In genomic region chr2:177633910-177634294, GRCh38 we compare ENCODE assay signal across 1 cellular context.
A peak's percentile ranks its signal among the peaks of the same experiment; 100 is the strongest.
TF ChIP-seq lines count a peak whose summit lies in the region.

No MANE protein-coding gene starts in this region.

TF ChIP-seq in K562, 482 proteins besides CTCF, POLR2A, EP300 and RAD21 (continued from another document):
- TF ChIP-seq AFF1 (IDR thresholded peaks at IDR 0.05; ENCODE audit: low read depth in 1 of 2, partially characterized antibody in 2 of 2) = peak in 1 of 2 experiments; percentile 11
- no peak for TF ChIP-seq MXI1 (IDR thresholded peaks at IDR 0.05; ENCODE audit: low read depth, low read length)
- no peak for TF ChIP-seq STAT5B (CRISPR knock-in tag; IDR thresholded peaks at IDR 0.05)
- TF ChIP-seq BRD9 (IDR thresholded peaks at IDR 0.05; ENCODE audit: low read depth, partially characterized antibody) = peak; percentile 34
- TF ChIP-seq ZNF644 (tag; IDR thresholded peaks at IDR 0.05; ENCODE audit: low read depth) = 0 out of 2 replicates have a peak, but pooled peaks have one; percentile 38
- TF ChIP-seq DEAF1 (CRISPR knock-in tag; IDR thresholded peaks at IDR 0.05) = no peak
- 0 out of 2 replicates have a peak, but pooled peaks have one; percentile 23 for TF ChIP-seq HDAC2 (IDR thresholded peaks at IDR 0.05)
- TF ChIP-seq KDM2B (CRISPR knock-in tag; IDR thresholded peaks at IDR 0.05) = no peak
- TF ChIP-seq HMGXB4 (CRISPR knock-in tag; IDR thresholded peaks at IDR 0.05) = no peak
- no peak for TF ChIP-seq BMI1 (IDR thresholded peaks at IDR 0.05; ENCODE audit: low read length)
- no peak for TF ChIP-seq THRAP3 (IDR thresholded peaks at IDR 0.05; ENCODE audit: borderline replicate concordance)
- no peak for TF ChIP-seq CEBPG (CRISPR knock-in tag; IDR thresholded peaks at IDR 0.05)
- TF ChIP-seq CEBPG (tag; conservative IDR thresholded peaks at IDR 0.05 in 1 of 2, IDR thresholded peaks at IDR 0.05 in 1 of 2) = no peak
- no peak for TF ChIP-seq KAT7 (CRISPR knock-in tag; IDR thresholded peaks at IDR 0.05; ENCODE audit: borderline replicate concordance)
- TF ChIP-seq ZNF143 (CRISPR knock-in tag; IDR thresholded peaks at IDR 0.05) = no peak
- TF ChIP-seq ZNF766 (CRISPR knock-in tag; conservative IDR thresholded peaks at IDR 0.05) = 0 out of 2 replicates have a peak, but pooled peaks have one; percentile 14
- TF ChIP-seq HNRNPH1 (optimal IDR thresholded peaks at IDR 0.05; ENCODE audit: low read depth, low read length) = no peak
